24 cellular contexts compared by ENCODE assay signal in genomic region chr16:57361384-57361783, GRCh38. TPM values are rescaled to one million over a fixed set of nuclear protein-coding genes. Genes with fewer than 3 reads are reported as not detected.
DNase-seq lines count a peak whose midpoint lies in the region; FAIRE-seq and TF ChIP-seq lines count a peak whose summit lies in the region.
"Had no signal": no experiment of that assay in that cellular context is flagged by ENCODE, and none has a peak within 500 bp of the region (broad histone marks: within the 10 kb centered on the region; RNA-seq: fewer than 3 reads in every experiment).

No MANE protein-coding gene starts in this region.

- DNase-seq in DMS79 (lab: John Stamatoyannopoulos, UW) (peak; percentile 4), GM12892 (ENCODE audit: insufficient read length) (no peak), spleen (peak; percentile 38), ureter (ENCODE audit: low spot score) (no peak), NK-92 (lab: John Stamatoyannopoulos, UW; ENCODE audit: unreplicated experiment) (no peak), SHP77 treated with DMSO at 0.1 percent for 48 hours (lab: John Stamatoyannopoulos, UW) (no peak)
- DNase-seq: activated CD4-positive, alpha-beta T cell treated with anti-CD3 and anti-CD28 coated beads, Interleukin-2, amount 50 U/mL, for 1 hour; CD8-positive, alpha-beta T cell; colonic mucosa; GF-D8; GM23248; Kasumi-1; NCI-H1092 treated with DMSO at 0.1 percent for 48 hours; NCI-H2029; NCI-H345; nucleus accumbens; SJCRH30; stimulated activated CD4-positive, alpha-beta T cell treated with anti-CD3 and anti-CD28 coated beads, Interleukin-4, amount 100 ng/mL, for 4 hours; T-helper 1 cell had no signal

- TF ChIP-seq POLR2A in GM12892 (IDR thresholded peaks at IDR 0.05; ENCODE audit: low read depth, low read length) (no peak), spleen (IDR thresholded peaks at IDR 0.05) (no peak)

- 70 to 88% (median 79%) methylated on average over 5 of the region's 5 CpGs for WGBS in spleen, 5 donors

- H3K4me1 ChIP-seq in spleen: peaks cover 0 to 13% (median 6%) of the 10 kb centered on the region in 6 donors
- H3K4me1 ChIP-seq: colonic mucosa, SJCRH30, vagina had no signal

- H3K4me3 ChIP-seq in spleen: no peak overlapping the region
- H3K4me3 ChIP-seq: colonic mucosa, GM23248, SJCRH30, vagina had no signal

- H3K27me3 ChIP-seq in spleen (replicated peaks in 1 of 7): peaks cover 0 to 15% (median 0%) of the 10 kb centered on the region in 7 donors
- H3K27me3 ChIP-seq: colonic mucosa, vagina had no signal

- intact Hi-C loops in dendritic cell treated with granulocyte-macrophage colony-stimulating factor and Interleukin-4, amounts not matched to agents 40 ng/mL and 50 ng/mL, for 4 days (cut with micrococcal nuclease): no loop called here
- intact Hi-C loops in spleen (cut with DNase I; ENCODE audit: low total_unique reads): no loop called here

- H3K9me3 Mint-ChIP-seq in dendritic cell treated with granulocyte-macrophage colony-stimulating factor and Interleukin-4, amounts not matched to agents 40 ng/mL and 50 ng/mL, for 4 days: no peaks in the 10 kb centered on the region
- H3K9me3 Mint-ChIP-seq: CD8-positive, alpha-beta T cell; memory B cell had no signal

- H3K27ac Mint-ChIP-seq in dendritic cell treated with granulocyte-macrophage colony-stimulating factor and Interleukin-4, amounts not matched to agents 40 ng/mL and 50 ng/mL, for 4 days: no peak overlapping the region
- H3K27ac Mint-ChIP-seq: CD8-positive, alpha-beta T cell; memory B cell had no signal

- peak overlapping the region; percentile 14 for H3K4me3 Mint-ChIP-seq in dendritic cell treated with granulocyte-macrophage colony-stimulating factor and Interleukin-4, amounts not matched to agents 40 ng/mL and 50 ng/mL, for 4 days
- H3K4me3 Mint-ChIP-seq: CD8-positive, alpha-beta T cell; memory B cell had no signal

- no peaks in the 10 kb centered on the region for H3K9me3 ChIP-seq in spleen
- H3K9me3 ChIP-seq: colonic mucosa, SJCRH30, vagina had no signal

- no peak for TF ChIP-seq CTCF in spleen (IDR thresholded peaks at IDR 0.05 in 8 of 11, conservative IDR thresholded peaks at IDR 0.05 in 3 of 11)

- no peaks in the 10 kb centered on the region for H3K36me3 Mint-ChIP-seq in dendritic cell treated with granulocyte-macrophage colony-stimulating factor and Interleukin-4, amounts not matched to agents 40 ng/mL and 50 ng/mL, for 4 days (ENCODE audit: low read depth)
- H3K36me3 Mint-ChIP-seq: CD8-positive, alpha-beta T cell; memory B cell had no signal

- no peaks in the 10 kb centered on the region for H3K36me3 ChIP-seq in spleen
- H3K36me3 ChIP-seq: colonic mucosa, SJCRH30, vagina had no signal

- peak; percentile 81 for FAIRE-seq in GM12892 (lab: Jason Lieb, UNC)

- H3K27me3 Mint-ChIP-seq in dendritic cell treated with granulocyte-macrophage colony-stimulating factor and Interleukin-4, amounts not matched to agents 40 ng/mL and 50 ng/mL, for 4 days: peaks cover 27% of the 10 kb centered on the region
- H3K27me3 Mint-ChIP-seq: memory B cell had no signal

- peaks cover 26% of the 10 kb centered on the region for H3K4me1 Mint-ChIP-seq in dendritic cell treated with granulocyte-macrophage colony-stimulating factor and Interleukin-4, amounts not matched to agents 40 ng/mL and 50 ng/mL, for 4 days (ENCODE audit: low read depth)

- no peak overlapping the region for H3K27ac ChIP-seq in spleen
- H3K27ac ChIP-seq: colonic mucosa, GM23248, SJCRH30, vagina had no signal

RNA-seq across cellular contexts. Expression of gene CCL22, which starts 2.8 kb away (rescaled TPM):
- 920 TPM for polyA plus RNA-seq in GM12892 (2012; ENCODE audit: missing spikeins)
- total RNA-seq in spleen (1 to 10 TPM in 5 of 7 donors, under 1 TPM in 2; 0.51 to 6.9 (median 1.9) TPM), ureter (not detected)
- polyA plus RNA-seq in spleen: 1 to 10 TPM; 1.0 to 1.9 (median 1.6) TPM
- total RNA-seq: CD8-positive, alpha-beta T cell; fibroblast of lung; GM23248; myocyte; SJCRH30 had no signal
- polyA plus RNA-seq: fibroblast of lung had no signal

RNA-seq across cellular contexts. Expression of gene CX3CL1, which starts 10.9 kb away (rescaled TPM):
- 0.45 TPM for polyA plus RNA-seq in GM12892 (2012; ENCODE audit: missing spikeins)
- 1 to 10 TPM in 5 of 7 donors, under 1 TPM in 2; 0.67 to 7.3 (median 1.6) TPM for total RNA-seq in spleen
- 1 to 10 TPM in 2 of 3 donors, under 1 TPM in 1; 0.39 to 2.4 (median 1.5) TPM for polyA plus RNA-seq in spleen
- total RNA-seq in ureter: 31.1 TPM
- total RNA-seq: CD8-positive, alpha-beta T cell; fibroblast of lung; GM23248; myocyte had no signal
- polyA plus RNA-seq: fibroblast of lung, GM23248 had no signal

RNA-seq across cellular contexts. Expression of gene CCL17, which starts 43.2 kb away (rescaled TPM):
- 179 TPM for polyA plus RNA-seq in GM12892 (2012; ENCODE audit: missing spikeins)
- total RNA-seq in spleen (1 to 10 TPM in 2 of 7 donors, under 1 TPM in 1, not detected in 4; 0.75 to 3.1 (median 1.2) TPM), ureter (0.78 TPM)
- polyA plus RNA-seq in spleen: 1 to 10 TPM in 2 of 3 donors, under 1 TPM in 1; 0.29 to 4.0 (median 2.8) TPM
- total RNA-seq: CD8-positive, alpha-beta T cell; colonic mucosa; fibroblast of lung; GM23248; myocyte; SJCRH30; vagina had no signal
- polyA plus RNA-seq: fibroblast of lung, GM23248 had no signal

Comparison
In these comparisons a context has a peak if more than half of its experiments do, and no peak if none do; other contexts are left out.
1. DNase-seq: peak in DMS79 (single experiment) and spleen (single experiment); none in GM12892 (single experiment), ureter (single experiment), NK-92 (single experiment) and SHP77 treated with DMSO at 0.1 percent for 48 hours (single experiment).